In genomic region chr5:76081811-76082783, GRCh38 we compare ENCODE assay signal across 10 cellular contexts. TPM values are rescaled to one million over a fixed set of nuclear protein-coding genes. Genes with fewer than 3 reads are reported as not detected.
DNase-seq lines count a peak whose midpoint lies in the region; ATAC-seq lines count a peak whose summit lies in the region.
"Had no signal": no experiment of that assay in that cellular context is flagged by ENCODE, and none has a peak within 500 bp of the region (broad histone marks: within the 10 kb centered on the region; RNA-seq: fewer than 3 reads in every experiment).

No MANE protein-coding gene starts in this region.

- H3K27me3 ChIP-seq in iPS-20b (ENCODE audit: insufficient read depth, low read length), result peaks cover 98% of the 10 kb centered on the region

- peak overlapping the region; percentile 67 for H3K4me3 Mint-ChIP-seq in activated CD4-positive, alpha-beta T cell treated with anti-CD3 and anti-CD28 coated beads, Interleukin-2, amount 10 ng/mL, durations not matched to agents 7 days and 5 days
- peak overlapping the region; percentile 74 for H3K4me3 Mint-ChIP-seq in activated CD4-positive, alpha-beta memory T cell treated with anti-CD3 and anti-CD28 coated beads, Interleukin-2, amount 10 ng/mL, durations not matched to agents 7 days and 5 days

- no peaks in the 10 kb centered on the region for H3K36me3 Mint-ChIP-seq in activated CD4-positive, alpha-beta T cell treated with anti-CD3 and anti-CD28 coated beads, Interleukin-2, amount 10 ng/mL, durations not matched to agents 7 days and 5 days (ENCODE audit: low read depth)
- H3K36me3 Mint-ChIP-seq in activated CD4-positive, alpha-beta memory T cell treated with anti-CD3 and anti-CD28 coated beads, Interleukin-2, amount 10 ng/mL, durations not matched to agents 7 days and 5 days (ENCODE audit: low read depth), result peaks cover 2% of the 10 kb centered on the region

- no peak overlapping the region for H3K9ac ChIP-seq in iPS-20b (ENCODE audit: low read depth, low read length)

- POLR2A ChIA-PET in activated CD4-positive, alpha-beta T cell treated with anti-CD3 and anti-CD28 coated beads, Interleukin-2, amount 10 ng/mL, durations not matched to agents 7 days and 5 days (lab: Charles Lee), result no interaction called here
- POLR2A ChIA-PET in activated CD4-positive, alpha-beta memory T cell treated with anti-CD3 and anti-CD28 coated beads, Interleukin-2, amount 10 ng/mL, durations not matched to agents 7 days and 5 days (lab: Charles Lee), result interaction anchor here (0.5 kb wide), 1 partner anchor 172 kb away, joined by 4 read pairs; no protein-coding TSS in a partner anchor

- CTCF ChIA-PET in activated CD4-positive, alpha-beta T cell treated with anti-CD3 and anti-CD28 coated beads, Interleukin-2, amount 10 ng/mL, durations not matched to agents 7 days and 5 days (lab: Charles Lee), result no interaction called here
- CTCF ChIA-PET in activated CD4-positive, alpha-beta memory T cell treated with anti-CD3 and anti-CD28 coated beads, Interleukin-2, amount 10 ng/mL, durations not matched to agents 7 days and 5 days (lab: Charles Lee), result interaction anchor here (1.8 kb wide), 1 partner anchor 93 kb away, joined by 10 read pairs; no protein-coding TSS in a partner anchor

- H3K27ac ChIP-seq in iPS-20b (ENCODE audit: low read length), result no peak overlapping the region
- H3K27ac ChIP-seq: RWPE1 had no signal

- peaks cover 89% of the 10 kb centered on the region for H3K27me3 Mint-ChIP-seq in activated CD4-positive, alpha-beta T cell treated with anti-CD3 and anti-CD28 coated beads, Interleukin-2, amount 10 ng/mL, durations not matched to agents 7 days and 5 days
- peaks cover 87% of the 10 kb centered on the region for H3K27me3 Mint-ChIP-seq in activated CD4-positive, alpha-beta memory T cell treated with anti-CD3 and anti-CD28 coated beads, Interleukin-2, amount 10 ng/mL, durations not matched to agents 7 days and 5 days

- H3K4me1 ChIP-seq in iPS-20b (ENCODE audit: insufficient read depth, low read length), result 0 out of 2 replicates have a peak, but pooled peaks cover 4% of the 10 kb centered on the region

- H3K9me3 ChIP-seq in iPS-20b (ENCODE audit: insufficient read depth, low read depth, low read length), result no peaks in the 10 kb centered on the region

- no peak overlapping the region for H3K27ac Mint-ChIP-seq in activated CD4-positive, alpha-beta T cell treated with anti-CD3 and anti-CD28 coated beads, Interleukin-2, amount 10 ng/mL, durations not matched to agents 7 days and 5 days
- H3K27ac Mint-ChIP-seq in activated CD4-positive, alpha-beta memory T cell treated with anti-CD3 and anti-CD28 coated beads, Interleukin-2, amount 10 ng/mL, durations not matched to agents 7 days and 5 days, result no peak overlapping the region

- no peaks in the 10 kb centered on the region for H3K9me3 Mint-ChIP-seq in activated CD4-positive, alpha-beta T cell treated with anti-CD3 and anti-CD28 coated beads, Interleukin-2, amount 10 ng/mL, durations not matched to agents 7 days and 5 days
- H3K9me3 Mint-ChIP-seq in activated CD4-positive, alpha-beta memory T cell treated with anti-CD3 and anti-CD28 coated beads, Interleukin-2, amount 10 ng/mL, durations not matched to agents 7 days and 5 days, result no peaks in the 10 kb centered on the region

- H3K4me1 Mint-ChIP-seq in activated CD4-positive, alpha-beta T cell treated with anti-CD3 and anti-CD28 coated beads, Interleukin-2, amount 10 ng/mL, durations not matched to agents 7 days and 5 days, result peaks cover 26% of the 10 kb centered on the region
- H3K4me1 Mint-ChIP-seq in activated CD4-positive, alpha-beta memory T cell treated with anti-CD3 and anti-CD28 coated beads, Interleukin-2, amount 10 ng/mL, durations not matched to agents 7 days and 5 days, result peaks cover 31% of the 10 kb centered on the region

- H3K36me3 ChIP-seq in iPS-20b (ENCODE audit: insufficient read depth, low read depth, low read length), result no peaks in the 10 kb centered on the region

- H3K4me3 ChIP-seq in iPS-20b (ENCODE audit: low read length), result peak overlapping the region; percentile 83

- no peak for ATAC-seq in stimulated activated naive CD8-positive, alpha-beta T cell treated with anti-CD3 and anti-CD28 coated beads, Interleukin-15, Interleukin-2, amounts not matched to agents 100 U/mL and 50 U/mL, for 24 hours

- no peak for DNase-seq in activated CD4-positive, alpha-beta T cell treated with anti-CD3 and anti-CD28 coated beads, Interleukin-2, amount 10 ng/mL, durations not matched to agents 7 days and 5 days
- no peak for DNase-seq in activated CD4-positive, alpha-beta T cell treated with anti-CD3 and anti-CD28 coated beads for 1 hour
- peak; percentile 19 for DNase-seq in activated CD4-positive, alpha-beta memory T cell treated with anti-CD3 and anti-CD28 coated beads, Interleukin-2, amount 10 ng/mL, durations not matched to agents 7 days and 5 days
- DNase-seq in stimulated activated naive CD8-positive, alpha-beta T cell treated with anti-CD3 and anti-CD28 coated beads, Interleukin-15, Interleukin-2, amounts not matched to agents 100 U/mL and 50 U/mL, for 24 hours, result peak; percentile 8
- DNase-seq in inferior parietal cortex (ENCODE audit: extremely low spot score) (no peak), UCSD-AML1 (lab: John Stamatoyannopoulos, UW; ENCODE audit: unreplicated experiment) (no peak), NCI-H446 (lab: John Stamatoyannopoulos, UW) (no peak)
- DNase-seq: AML-193 had no signal

RNA-seq across cellular contexts. Expression of gene SV2C, which starts 1.1 kb away (rescaled TPM):
- under 1 TPM; 0.07 to 0.10 TPM for total RNA-seq in activated CD4-positive, alpha-beta T cell treated with anti-CD3 and anti-CD28 coated beads, Interleukin-2, amount 10 ng/mL, durations not matched to agents 7 days and 5 days
- under 1 TPM; 0.28 to 0.33 TPM for total RNA-seq in activated CD4-positive, alpha-beta memory T cell treated with anti-CD3 and anti-CD28 coated beads, Interleukin-2, amount 10 ng/mL, durations not matched to agents 7 days and 5 days

Comparison
In these comparisons a context has a peak if more than half of its experiments do, and no peak if none do; other contexts are left out.
1. DNase-seq: peak in activated CD4-positive, alpha-beta memory T cell treated with anti-CD3 and anti-CD28 coated beads, Interleukin-2, amount 10 ng/mL, durations not matched to agents 7 days and 5 days (single experiment) and stimulated activated naive CD8-positive, alpha-beta T cell treated with anti-CD3 and anti-CD28 coated beads, Interleukin-15, Interleukin-2, amounts not matched to agents 100 U/mL and 50 U/mL, for 24 hours (single experiment); none in activated CD4-positive, alpha-beta T cell treated with anti-CD3 and anti-CD28 coated beads, Interleukin-2, amount 10 ng/mL, durations not matched to agents 7 days and 5 days (single experiment), activated CD4-positive, alpha-beta T cell treated with anti-CD3 and anti-CD28 coated beads for 1 hour (single experiment), inferior parietal cortex (single experiment), UCSD-AML1 (single experiment) and NCI-H446 (0 of 2).